ENCODE assay signal across 17 cellular contexts in the genomic region with DNA sequence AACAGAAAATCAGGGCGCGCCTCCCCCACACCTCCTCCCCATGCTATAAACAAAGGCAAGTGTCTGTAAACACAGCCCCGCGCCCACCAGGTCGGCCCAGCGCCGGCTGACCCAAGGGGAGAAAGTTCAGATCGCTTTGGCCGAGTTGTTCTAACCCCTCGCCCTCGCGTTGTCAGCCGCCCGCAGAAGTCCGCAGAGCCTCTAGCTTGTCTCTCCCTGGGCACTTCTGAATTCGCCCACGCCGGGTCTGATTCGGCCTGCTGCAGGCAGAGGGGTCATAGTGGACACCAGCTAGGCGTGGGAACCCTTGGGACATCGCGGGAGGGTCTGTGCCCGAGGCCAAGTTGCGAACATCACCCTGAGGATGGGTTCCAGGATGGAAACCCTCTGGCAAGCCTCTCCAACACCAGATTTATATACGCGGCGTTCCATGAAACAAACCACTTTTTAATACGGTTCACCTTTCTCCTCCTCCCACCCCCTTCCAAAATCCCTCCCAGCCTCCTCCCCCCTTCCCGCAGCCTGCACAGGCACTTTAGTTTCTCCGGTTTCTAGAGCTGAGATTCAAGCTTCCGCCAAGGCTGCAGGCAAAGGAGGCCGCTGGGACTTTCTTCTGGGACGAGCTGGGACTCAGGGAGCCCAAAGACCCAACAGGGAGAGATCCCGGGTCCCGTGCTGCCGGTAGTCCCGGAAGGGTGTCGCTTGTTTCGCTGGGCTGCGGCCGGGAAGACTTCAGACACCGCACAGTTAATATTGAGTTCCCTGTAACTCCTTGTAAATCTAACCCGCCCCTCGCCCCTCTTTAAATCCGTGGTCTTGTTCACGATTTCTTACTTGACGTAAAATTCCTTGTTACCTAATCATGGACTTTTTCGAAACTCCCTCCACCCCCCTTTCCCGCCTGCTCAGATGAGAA. TPM values are rescaled to one million over a fixed set of nuclear protein-coding genes. Genes with fewer than 3 reads are reported as not detected.
DNase-seq lines count a peak whose midpoint lies in the region; ATAC-seq and TF ChIP-seq lines count a peak whose summit lies in the region.
"Had no signal": no experiment of that assay in that cellular context is flagged by ENCODE, and none has a peak within 500 bp of the region (broad histone marks: within the 10 kb centered on the region; RNA-seq: fewer than 3 reads in every experiment).

No MANE protein-coding gene starts in this region.

- peak overlapping the region; percentile 21 for H3K4me3 Mint-ChIP-seq in activated CD4-positive, alpha-beta T cell treated with anti-CD3 and anti-CD28 coated beads, Interleukin-2, amount 10 ng/mL, durations not matched to agents 7 days and 5 days
- H3K4me3 Mint-ChIP-seq in endodermal cell = peak overlapping the region; percentile 41
- H3K4me3 Mint-ChIP-seq: immature natural killer cell had no signal

- H3K4me1 ChIP-seq in endodermal cell (ENCODE audit: control insufficient read depth, insufficient read depth, low read length) (peaks cover 10% of the 10 kb centered on the region), mesendoderm (ENCODE audit: control insufficient read depth, low read depth, low read length) (peaks cover 8% of the 10 kb centered on the region), thyroid gland (peaks cover 14 to 35% of the 10 kb centered on the region in 2 donors), gastrocnemius medialis (peaks cover 15 to 25% of the 10 kb centered on the region in 2 donors)

- H3K79me2 ChIP-seq in mesendoderm (ENCODE audit: control insufficient read depth, insufficient read depth, low read length) = no peaks in the 10 kb centered on the region

- H4K5ac ChIP-seq in mesendoderm (ENCODE audit: low read length) = no peak overlapping the region

- no peaks in the 10 kb centered on the region for H3K79me1 ChIP-seq in mesendoderm (ENCODE audit: low read length)

- peak overlapping the region; percentile 27 for H3K56ac ChIP-seq in mesendoderm (ENCODE audit: low read length)

- H2AK5ac ChIP-seq in mesendoderm (ENCODE audit: low read length) = no peak overlapping the region

- in situ Hi-C loops in gastrocnemius medialis (cut with MboI; ENCODE audit: low sequenced_read_pairs in 4 of 4) = no loop called here

- H3K36me3 Mint-ChIP-seq in activated CD4-positive, alpha-beta T cell treated with anti-CD3 and anti-CD28 coated beads, Interleukin-2, amount 10 ng/mL, durations not matched to agents 7 days and 5 days (ENCODE audit: low read depth) = peaks cover 21% of the 10 kb centered on the region
- no peaks in the 10 kb centered on the region for H3K36me3 Mint-ChIP-seq in endodermal cell (ENCODE audit: low read depth)

- H3K27ac Mint-ChIP-seq in activated CD4-positive, alpha-beta T cell treated with anti-CD3 and anti-CD28 coated beads, Interleukin-2, amount 10 ng/mL, durations not matched to agents 7 days and 5 days = peak overlapping the region; percentile 62
- H3K27ac Mint-ChIP-seq in endodermal cell = no peak overlapping the region
- H3K27ac Mint-ChIP-seq: immature natural killer cell had no signal

- H3K4me2 ChIP-seq in mesendoderm (ENCODE audit: low read length) = peak overlapping the region; percentile 8

- H4K8ac ChIP-seq in mesendoderm (ENCODE audit: low read depth, low read length) = no peak overlapping the region

- TF ChIP-seq POLR2A in thyroid gland (IDR thresholded peaks at IDR 0.05) = no peak
- no peak for TF ChIP-seq POLR2A in gastrocnemius medialis (IDR thresholded peaks at IDR 0.05)

- peaks cover 97% of the 10 kb centered on the region for H3K27me3 ChIP-seq in endodermal cell (ENCODE audit: control insufficient read depth, insufficient read depth, low read length, poor library complexity, severe bottlenecking)
- H3K27me3 ChIP-seq in mesendoderm (ENCODE audit: insufficient read depth, low read length, poor library complexity) = peaks cover 78% of the 10 kb centered on the region
- H3K27me3 ChIP-seq in thyroid gland = peaks cover 64% of the 10 kb centered on the region
- H3K27me3 ChIP-seq in gastrocnemius medialis = peaks cover 72 to 78% (median 77%) of the 10 kb centered on the region in 3 donors

- no peak overlapping the region for H3K23ac ChIP-seq in mesendoderm (ENCODE audit: low read length)

- intact Hi-C loops in thyroid gland (cut with DNase I) = no loop called here
- intact Hi-C loops in gastrocnemius medialis (cut with DNase I; ENCODE audit: low total_unique reads) = no loop called here

- TF ChIP-seq CTCF in endodermal cell (conservative IDR thresholded peaks at IDR 0.05) = no peak
- TF ChIP-seq CTCF in thyroid gland (IDR thresholded peaks at IDR 0.05) = no peak
- no peak for TF ChIP-seq CTCF in gastrocnemius medialis (IDR thresholded peaks at IDR 0.05 in 4 of 5, conservative IDR thresholded peaks at IDR 0.05 in 1 of 5)

- H2BK5ac ChIP-seq in mesendoderm (ENCODE audit: low read length) = no peak overlapping the region

- DNase-seq in activated CD4-positive, alpha-beta T cell treated with anti-CD3 and anti-CD28 coated beads, Interleukin-2, amount 10 ng/mL, durations not matched to agents 7 days and 5 days = no peak
- no peak for DNase-seq in activated CD4-positive, alpha-beta T cell treated with anti-CD3 and anti-CD28 coated beads for 48 hours
- DNase-seq in endodermal cell (peak; percentile 76), mesendoderm (peak; percentile 55), thyroid gland (no peak), gastrocnemius medialis (no peak)
- DNase-seq: ACHN; activated naive CD4-positive, alpha-beta T cell treated with Interleukin-2 at 50 U/mL for 16 hours; effector memory CD4-positive, alpha-beta T cell; immature natural killer cell; KBM-7; occipital lobe; upper lobe of right lung had no signal

- no peak for ATAC-seq in GM19467 (IDR thresholded peaks at IDR 0.05; ENCODE audit: unreplicated experiment)
- ATAC-seq in HG02870 (IDR thresholded peaks at IDR 0.05; ENCODE audit: unreplicated experiment) = no peak
- no peak for ATAC-seq in gastrocnemius medialis
- ATAC-seq: Panc1, upper lobe of right lung had no signal

- WGBS in endodermal cell (ENCODE audit: insufficient coverage in 1 of 2, insufficient read length in 1 of 2), 2 experiments = 2 to 5% methylated on average over 24 to 49 of the region's 49 CpGs
- WGBS in mesendoderm (ENCODE audit: extremely low coverage, insufficient coverage, low lambda C conversion rate) = no CpG with 5 or more reads among the region's 49 CpGs
- WGBS in thyroid gland, 2 donors = 11 to 12% methylated on average over 34 to 47 of the region's 49 CpGs

- H3K27me3 Mint-ChIP-seq in activated CD4-positive, alpha-beta T cell treated with anti-CD3 and anti-CD28 coated beads, Interleukin-2, amount 10 ng/mL, durations not matched to agents 7 days and 5 days = peaks cover 87% of the 10 kb centered on the region
- H3K27me3 Mint-ChIP-seq in endodermal cell (ENCODE audit: insufficient read depth) = peaks cover 97% of the 10 kb centered on the region

- H3K18ac ChIP-seq in mesendoderm (ENCODE audit: low read length) = no peak overlapping the region

- POLR2A ChIA-PET in activated CD4-positive, alpha-beta T cell treated with anti-CD3 and anti-CD28 coated beads, Interleukin-2, amount 10 ng/mL, durations not matched to agents 7 days and 5 days (lab: Charles Lee) = no interaction called here

- no peak overlapping the region for H3K9ac ChIP-seq in endodermal cell (ENCODE audit: extremely low read depth, low read length, poor library complexity, severe bottlenecking)
- no peak overlapping the region for H3K9ac ChIP-seq in mesendoderm (ENCODE audit: low read length)

- H2BK120ac ChIP-seq in mesendoderm (ENCODE audit: low read depth, low read length) = no peak overlapping the region

- H3K36me3 ChIP-seq in endodermal cell (ENCODE audit: control insufficient read depth, insufficient read depth, low read length) (no peaks in the 10 kb centered on the region), mesendoderm (ENCODE audit: control insufficient read depth, insufficient read depth, low read length) (no peaks in the 10 kb centered on the region), thyroid gland (no peaks in the 10 kb centered on the region), gastrocnemius medialis (no peaks in the 10 kb centered on the region)
- H3K36me3 ChIP-seq: upper lobe of right lung had no signal

- peak overlapping the region; percentile 45 for H3K4me3 ChIP-seq in endodermal cell (ENCODE audit: low read length)
- H3K4me3 ChIP-seq in mesendoderm (ENCODE audit: low read length) = no peak overlapping the region
- H3K4me3 ChIP-seq in thyroid gland (replicated peaks in 1 of 3) = no peak overlapping the region
- peak overlapping the region in 1 of 4 donors; percentile 31 for H3K4me3 ChIP-seq in gastrocnemius medialis
- H3K4me3 ChIP-seq: upper lobe of right lung had no signal

- no peaks in the 10 kb centered on the region for H3K9me3 ChIP-seq in endodermal cell (ENCODE audit: control insufficient read depth, low read length)
- no peaks in the 10 kb centered on the region for H3K9me3 ChIP-seq in thyroid gland
- H3K9me3 ChIP-seq in gastrocnemius medialis = no peaks in the 10 kb centered on the region
- H3K9me3 ChIP-seq: upper lobe of right lung had no signal

- H3K9me3 Mint-ChIP-seq in activated CD4-positive, alpha-beta T cell treated with anti-CD3 and anti-CD28 coated beads, Interleukin-2, amount 10 ng/mL, durations not matched to agents 7 days and 5 days = peaks cover 18% of the 10 kb centered on the region
- H3K9me3 Mint-ChIP-seq in endodermal cell = no peaks in the 10 kb centered on the region

- H3K4me1 Mint-ChIP-seq in activated CD4-positive, alpha-beta T cell treated with anti-CD3 and anti-CD28 coated beads, Interleukin-2, amount 10 ng/mL, durations not matched to agents 7 days and 5 days = peaks cover 18% of the 10 kb centered on the region
- H3K4me1 Mint-ChIP-seq in endodermal cell = peaks cover 54% of the 10 kb centered on the region

- no peak overlapping the region for H2BK15ac ChIP-seq in mesendoderm (replicated peaks; ENCODE audit: low read depth)

- H3K27ac ChIP-seq in endodermal cell (ENCODE audit: low read depth, low read length) (no peak overlapping the region), mesendoderm (ENCODE audit: low read depth, low read length) (no peak overlapping the region), thyroid gland (peak overlapping the region in 2 of 3 donors; percentile 17 to 24), gastrocnemius medialis (peak overlapping the region in 1 of 4 donors; percentile 31)
- H3K27ac ChIP-seq: upper lobe of right lung, VCaP had no signal

- CTCF ChIA-PET in activated CD4-positive, alpha-beta T cell treated with anti-CD3 and anti-CD28 coated beads, Interleukin-2, amount 10 ng/mL, durations not matched to agents 7 days and 5 days (lab: Charles Lee) = no interaction called here

- H3K4ac ChIP-seq in mesendoderm (ENCODE audit: low read depth, low read length) = no peak overlapping the region

RNA-seq across cellular contexts. Expression of a gene that starts 4.7 kb away (rescaled TPM):
- not detected for total RNA-seq in activated CD4-positive, alpha-beta T cell treated with anti-CD3 and anti-CD28 coated beads, Interleukin-2, amount 10 ng/mL, durations not matched to agents 7 days and 5 days
- not detected for total RNA-seq in endodermal cell
- 2.0 TPM for polyA plus RNA-seq in endodermal cell (2013, experiment 1 of 2)
- 2.0 TPM for polyA plus RNA-seq in endodermal cell (2013, experiment 2 of 2)
- 0.32 TPM for polyA plus RNA-seq in mesendoderm (2013, experiment 1 of 2)
- 0.31 TPM for polyA plus RNA-seq in mesendoderm (2013, experiment 2 of 2)
- 1 to 10 TPM; 2.0 to 8.9 (median 4.0) TPM for total RNA-seq in thyroid gland
- total RNA-seq in gastrocnemius medialis = 1 to 10 TPM in 1 of 4 donors, under 1 TPM in 3; 0.66 to 2.4 (median 0.89) TPM
- total RNA-seq: occipital lobe, upper lobe of right lung had no signal
- polyA plus RNA-seq: immature natural killer cell had no signal

Comparison
In these comparisons a context has a peak if more than half of its experiments do, and no peak if none do; other contexts are left out.
1. DNase-seq: peak in endodermal cell (single experiment) and mesendoderm (single experiment); none in activated CD4-positive, alpha-beta T cell treated with anti-CD3 and anti-CD28 coated beads, Interleukin-2, amount 10 ng/mL, durations not matched to agents 7 days and 5 days (single experiment), activated CD4-positive, alpha-beta T cell treated with anti-CD3 and anti-CD28 coated beads for 48 hours (single experiment), thyroid gland (0 of 2) and gastrocnemius medialis (0 of 2).
2. H3K27ac ChIP-seq: peak in thyroid gland (2 of 3); none in endodermal cell (single experiment) and mesendoderm (single experiment).